23 cellular contexts compared by ENCODE assay signal in the genomic region with DNA sequence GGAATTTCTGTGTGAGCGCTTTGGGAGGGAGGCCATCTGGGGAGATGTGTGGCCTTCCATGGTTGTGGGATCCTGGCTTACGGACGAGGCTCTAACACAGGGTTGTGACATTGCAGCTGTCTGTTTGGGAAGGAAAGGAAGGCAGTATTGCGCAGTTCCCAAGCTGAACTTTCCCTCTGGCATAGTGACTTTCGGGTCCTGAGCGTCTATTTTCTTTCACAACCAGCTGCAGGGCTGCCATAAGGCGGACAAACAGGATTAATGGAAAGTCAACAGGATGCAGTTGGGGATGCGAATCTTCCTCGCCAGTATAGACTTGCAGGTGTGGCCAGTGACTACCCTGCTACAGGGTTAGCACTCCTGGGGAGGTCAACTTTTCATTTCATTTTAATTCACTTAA. TPM values are rescaled to one million over a fixed set of nuclear protein-coding genes. Genes with fewer than 3 reads are reported as not detected.
DNase-seq lines count a peak whose midpoint lies in the region; ATAC-seq, FAIRE-seq and TF ChIP-seq lines count a peak whose summit lies in the region.
"Had no signal": no experiment of that assay in that cellular context is flagged by ENCODE, and none has a peak within 500 bp of the region (broad histone marks: within the 10 kb centered on the region; RNA-seq: fewer than 3 reads in every experiment).

No MANE protein-coding gene starts in this region.

- no peaks in the 10 kb centered on the region for H3K4me1 ChIP-seq in IMR-90 (ENCODE audit: control insufficient read depth, insufficient read depth, low read length)
- no peaks in the 10 kb centered on the region for H3K4me1 ChIP-seq in colonic mucosa
- peaks cover 23% of the 10 kb centered on the region for H3K4me1 ChIP-seq in HepG2 (ENCODE audit: insufficient read depth, low read length)
- peaks cover 0 to 32% (median 22%) of the 10 kb centered on the region in 5 donors for H3K4me1 ChIP-seq in subcutaneous abdominal adipose tissue (ENCODE audit: control insufficient read depth in 5 of 5, insufficient read depth in 5 of 5, low read length in 5 of 5)
- H3K4me1 ChIP-seq: right atrium auricular region, spleen had no signal

- WGBS in IMR-90 (ENCODE audit: extremely low coverage in 2 of 2, insufficient read length in 1 of 2), 2 experiments = 81% methylated on average over 3 of the region's 9 CpGs; no CpG with 5 or more reads in 1 of the 2 experiments
- 84% methylated on average over 8 of the region's 9 CpGs for WGBS in HepG2 (ENCODE audit: low lambda C conversion rate)

- H3K9me3 ChIP-seq in IMR-90 (ENCODE audit: control insufficient read depth, insufficient read depth, low read length) (no peaks in the 10 kb centered on the region), colonic mucosa (no peaks in the 10 kb centered on the region), HepG2 (ENCODE audit: low read length) (no peaks in the 10 kb centered on the region), subcutaneous abdominal adipose tissue (ENCODE audit: control insufficient read depth in 5 of 5, low read length in 5 of 5) (no peaks in the 10 kb centered on the region)
- H3K9me3 ChIP-seq: pancreas, right atrium auricular region, spleen, transverse colon had no signal

- H3K9me1 ChIP-seq in IMR-90 (ENCODE audit: insufficient read depth, low read length) = no peaks in the 10 kb centered on the region

- no peak overlapping the region for H2BK5ac ChIP-seq in IMR-90 (ENCODE audit: low read depth, low read length, poor library complexity, severe bottlenecking)

- no peak overlapping the region for H3K4me2 ChIP-seq in IMR-90 (ENCODE audit: low read depth, low read length)
- H3K4me2 ChIP-seq in HepG2 (ENCODE audit: low read depth, low read length) = no peak overlapping the region

- H3K36me3 ChIP-seq in IMR-90 (ENCODE audit: control insufficient read depth, insufficient read depth, low read length) (no peaks in the 10 kb centered on the region), colonic mucosa (no peaks in the 10 kb centered on the region), HepG2 (replicated peaks in 1 of 2; ENCODE audit: control insufficient read depth in 1 of 2, insufficient read depth in 2 of 2, low read length in 2 of 2) (no peaks in the 10 kb centered on the region; a peak in 1 of 5 replicates), subcutaneous abdominal adipose tissue (ENCODE audit: control insufficient read depth in 5 of 5, insufficient read depth in 5 of 5, low read length in 5 of 5) (peaks cover 0 to 3% (median 2%) of the 10 kb centered on the region in 5 donors)
- H3K36me3 ChIP-seq: pancreas, spleen, transverse colon had no signal

- H2AFZ ChIP-seq in IMR-90 (replicated peaks; ENCODE audit: low read length, poor library complexity) (no peak overlapping the region), HepG2 (ENCODE audit: low read length) (no peak overlapping the region)

- no peak overlapping the region for H3K4me3 ChIP-seq in IMR-90 (ENCODE audit: insufficient read depth, low read depth, low read length)
- H3K4me3 ChIP-seq in colonic mucosa = no peak overlapping the region
- no peak overlapping the region for H3K4me3 ChIP-seq in HepG2 (replicated peaks in 1 of 3; ENCODE audit: insufficient read depth in 1 of 3, low read depth in 2 of 3, low read length in 3 of 3)
- H3K4me3 ChIP-seq in subcutaneous abdominal adipose tissue (ENCODE audit: low read depth in 1 of 5, low read length in 5 of 5) = no peak overlapping the region
- H3K4me3 ChIP-seq: dorsolateral prefrontal cortex, pancreas, right atrium auricular region, spleen, transverse colon had no signal

- no peak overlapping the region for H3K9ac ChIP-seq in IMR-90 (ENCODE audit: low read depth, low read length)
- no peak overlapping the region for H3K9ac ChIP-seq in colonic mucosa (ENCODE audit: low read depth in 2 of 2, low read length in 2 of 2)
- H3K9ac ChIP-seq in HepG2 (ENCODE audit: insufficient read depth, low read depth, low read length) = no peak overlapping the region
- no peak overlapping the region for H3K9ac ChIP-seq in subcutaneous abdominal adipose tissue (ENCODE audit: low read length in 5 of 5)

- intact Hi-C loops in IMR-90 (cut with micrococcal nuclease) (no loop called here), colonic mucosa (cut with DNase I) (no loop called here), HepG2 (cut with micrococcal nuclease; ENCODE audit: unreplicated experiment) (no loop called here)

- H3K23ac ChIP-seq in IMR-90 (ENCODE audit: low read depth, low read length) = no peak overlapping the region

- no peaks in the 10 kb centered on the region for H3K79me2 ChIP-seq in HepG2 (ENCODE audit: insufficient read depth, low read length)

- H2BK15ac ChIP-seq in IMR-90 (ENCODE audit: low read depth, low read length) = no peak overlapping the region

- no peak for DNase-seq in IMR-90
- peak; percentile 10 for DNase-seq in colonic mucosa
- DNase-seq in HepG2 (ENCODE audit: low spot score) = no peak
- no peak for DNase-seq in NCI-H1694 treated with DMSO at 0.1 percent for 48 hours (lab: John Stamatoyannopoulos, UW)
- DNase-seq: activated CD4-positive, alpha-beta memory T cell treated with anti-CD3 and anti-CD28 coated beads for 36 hours; activated gamma-delta T cell; Calu3; dorsolateral prefrontal cortex; NCI-H1092 treated with DMSO at 0.1 percent for 48 hours; NCI-H187 treated with DMSO at 0.1 percent for 48 hours; NCI-H2171 treated with DMSO at 0.1 percent for 48 hours; spleen; T-cell; transverse colon had no signal

- no peak overlapping the region for H3K14ac ChIP-seq in IMR-90 (replicated peaks; ENCODE audit: low read depth, low read length)

- POLR2A ChIA-PET in IMR-90 (lab: Charles Lee; ENCODE audit: unreplicated experiment) = no interaction called here
- POLR2A ChIA-PET in HepG2 (lab: Yijun Ruan, JAX) = interaction anchor here (1.0 kb wide), 1 partner anchor 77 kb away, joined by 3 read pairs; a partner anchor contains a TSS

- in situ Hi-C loops in IMR-90 (cut with MboI; ENCODE audit: low sequenced_read_pairs) = no loop called here
- in situ Hi-C loops in HepG2 (cut with HindIII; ENCODE audit: extremely low pct_ligation_motif_present, low pct_unique_long_range_greater_than_20kb) = no loop called here

- H2AK9ac ChIP-seq in IMR-90 (replicated peaks; ENCODE audit: low read depth, low read length, poor library complexity) = peak overlapping the region; percentile 3

- TF ChIP-seq POLR2A in IMR-90 (IDR thresholded peaks at IDR 0.05; ENCODE audit: low read depth, low read length) = no peak
- no peak for TF ChIP-seq POLR2A in HepG2 (IDR thresholded peaks at IDR 0.05; ENCODE audit: insufficient read depth in 1 of 2, low read depth in 2 of 2, low read length in 2 of 2)

- CTCF ChIA-PET in IMR-90 (lab: Yijun Ruan, JAX) = no interaction called here
- CTCF ChIA-PET in HepG2 (lab: Yijun Ruan, JAX; ENCODE audit: low intra/inter-chr PET ratio, low total read pairs) = no interaction called here

- TF ChIP-seq RAD21 in IMR-90 (IDR thresholded peaks at IDR 0.05; ENCODE audit: low read length) = no peak
- TF ChIP-seq RAD21 in HepG2 (CRISPR knock-in tag; IDR thresholded peaks at IDR 0.05) = no peak

- H3K56ac ChIP-seq in IMR-90 (ENCODE audit: extremely low read depth, insufficient read depth, low read length) = no peak overlapping the region

- no peak overlapping the region for H4K91ac ChIP-seq in IMR-90 (ENCODE audit: insufficient read depth, low read depth, low read length)

- no peak for TF ChIP-seq EP300 in HepG2 (IDR thresholded peaks at IDR 0.05; ENCODE audit: low read depth in 2 of 2, low read length in 2 of 2)
- no peak for TF ChIP-seq EP300 in HepG2 (CRISPR knock-in tag; IDR thresholded peaks at IDR 0.05; ENCODE audit: borderline replicate concordance)

- no peak overlapping the region for H4K5ac ChIP-seq in IMR-90 (ENCODE audit: low read depth, low read length)

- TF ChIP-seq CTCF in IMR-90 (conservative IDR thresholded peaks at IDR 0.05; ENCODE audit: low read depth, low read length) (no peak), colonic mucosa (IDR thresholded peaks at IDR 0.05) (no peak), HepG2 (CRISPR knock-in tag; IDR thresholded peaks at IDR 0.05) (no peak)

- H3K27ac ChIP-seq in IMR-90 (ENCODE audit: insufficient read depth, low read length) = no peak overlapping the region
- no peak overlapping the region for H3K27ac ChIP-seq in colonic mucosa
- H3K27ac ChIP-seq in HepG2 (ENCODE audit: extremely low read length, insufficient read depth, low read length) = no peak overlapping the region
- H3K27ac ChIP-seq in subcutaneous abdominal adipose tissue (ENCODE audit: low read depth, low read length) = peak overlapping the region; percentile 18
- H3K27ac ChIP-seq: C4-2B, dorsolateral prefrontal cortex, pancreas, right atrium auricular region, spleen, transverse colon had no signal

- H2BK20ac ChIP-seq in IMR-90 (ENCODE audit: low read depth, low read length) = no peak overlapping the region

- H3K27me3 ChIP-seq in IMR-90 (ENCODE audit: control insufficient read depth, insufficient read depth, low read length) = no peaks in the 10 kb centered on the region
- H3K27me3 ChIP-seq in colonic mucosa = no peaks in the 10 kb centered on the region
- H3K27me3 ChIP-seq in HepG2 (ENCODE audit: control insufficient read depth in 1 of 2, insufficient read depth in 2 of 2, low read length in 2 of 2) = no peaks in the 10 kb centered on the region
- no peaks in the 10 kb centered on the region for H3K27me3 ChIP-seq in subcutaneous abdominal adipose tissue (ENCODE audit: control insufficient read depth in 5 of 5, insufficient read depth in 4 of 5, low read length in 5 of 5)
- H3K27me3 ChIP-seq: dorsolateral prefrontal cortex, pancreas, right atrium auricular region, spleen, transverse colon had no signal

- H3K18ac ChIP-seq in IMR-90 (ENCODE audit: low read depth, low read length) = no peak overlapping the region

- BruUV-seq in IMR-90 (replicated peaks; lab: Mats Ljungman, UMichigan) (no TSS peak), HepG2 (replicated peaks; lab: Mats Ljungman, UMichigan) (no TSS peak)

- dilution Hi-C loops in IMR-90 (cut with HindIII; ENCODE audit: low sequenced_read_pairs, unreplicated experiment) = no loop called here

- H4K8ac ChIP-seq in IMR-90 (ENCODE audit: low read depth in 2 of 2, low read length in 2 of 2) = no peak overlapping the region

- no peak for ATAC-seq in IMR-90 (ENCODE audit: low read depth)
- no peak for ATAC-seq in HepG2
- ATAC-seq in GM21737 (IDR thresholded peaks at IDR 0.05; ENCODE audit: unreplicated experiment) = no peak
- no peak for ATAC-seq in GM18520 (IDR thresholded peaks at IDR 0.05; ENCODE audit: unreplicated experiment)
- ATAC-seq: T-cell had no signal

- no peak overlapping the region for H3K4ac ChIP-seq in IMR-90 (ENCODE audit: low read depth, low read length)

- FAIRE-seq in HepG2 (lab: Jason Lieb, UNC) = no peak
- FAIRE-seq: H54, islet of Langerhans, pancreas had no signal

- H2BK120ac ChIP-seq in IMR-90 (ENCODE audit: low read depth, low read length) = no peak overlapping the region

- no peaks in the 10 kb centered on the region for H3K79me1 ChIP-seq in IMR-90 (ENCODE audit: low read depth in 1 of 2, low read length in 2 of 2)

- no peaks in the 10 kb centered on the region for H4K20me1 ChIP-seq in IMR-90 (ENCODE audit: insufficient read depth, low read length)
- H4K20me1 ChIP-seq in HepG2 (ENCODE audit: insufficient read depth, low read length) = no peaks in the 10 kb centered on the region

- no peak overlapping the region for H2AK5ac ChIP-seq in IMR-90 (ENCODE audit: low read depth, low read length)

RNA-seq across cellular contexts. Expression of a gene that starts 25.9 kb away (rescaled TPM):
- total RNA-seq in IMR-90 (2012; rRNA removed) (481 and 875 TPM in 2 replicates), colonic mucosa (100 to 1,000 TPM; 156 to 341 TPM), HepG2 (2016; rRNA removed; fragmentation: Illumina TruSeq; extraction: Trizol) (708 and 1,053 TPM in 2 replicates)
- polyA plus RNA-seq in IMR-90 (2012; rRNA removed) (308 and 358 TPM in 2 replicates), HepG2 (2011; rRNA removed) (294 and 319 TPM in 2 replicates)
- 108 and 177 TPM in 2 replicates for polyA plus RNA-seq in IMR-90 (2012; cell fraction: cytosol; rRNA removed)
- 87.7 and 227 TPM in 2 replicates for polyA plus RNA-seq in IMR-90 (2012; cell fraction: nucleus; rRNA removed; ENCODE audit: low replicate concordance)
- 114 and 133 TPM in 2 replicates for total RNA-seq in HepG2 (2016; cell fraction: cytosol; rRNA removed; fragmentation: Illumina TruSeq; extraction: Trizol; ENCODE audit: low read depth)
- total RNA-seq in HepG2 (2016; cell fraction: insoluble cytoplasmic fraction; rRNA removed; fragmentation: Illumina TruSeq; extraction: Trizol) = 720 and 1,097 TPM in 2 replicates
- 191 and 222 TPM in 2 replicates for total RNA-seq in HepG2 (2016; cell fraction: membrane; rRNA removed; fragmentation: Illumina TruSeq; extraction: Trizol)
- 268 and 275 TPM in 2 replicates for total RNA-seq in HepG2 (2016; cell fraction: nucleus; rRNA removed; fragmentation: Illumina TruSeq; extraction: Trizol)
- 302 and 393 TPM in 2 replicates for polyA plus RNA-seq in HepG2 (2011; cell fraction: cytosol; rRNA removed)
- 114 and 130 TPM in 2 replicates for polyA plus RNA-seq in HepG2 (2011; cell fraction: nucleus; rRNA removed)
- polyA plus RNA-seq in HepG2 (2012) = 339 and 386 TPM in 2 replicates
- 82.0 and 88.3 TPM in 2 replicates for polyA plus RNA-seq in HepG2 (2016; cell fraction: cytosol; fragmentation: Illumina TruSeq; extraction: Trizol; ENCODE audit: low read depth)
- polyA plus RNA-seq in HepG2 (2016; cell fraction: insoluble cytoplasmic fraction; fragmentation: Illumina TruSeq; extraction: Trizol; ENCODE audit: low read depth) = 785 and 829 TPM in 2 replicates
- 96.5 and 109 TPM in 2 replicates for polyA plus RNA-seq in HepG2 (2016; cell fraction: membrane; fragmentation: Illumina TruSeq; extraction: Trizol; ENCODE audit: low read depth)
- 284 and 310 TPM in 2 replicates for polyA plus RNA-seq in HepG2 (2016; cell fraction: nucleus; fragmentation: Illumina TruSeq; extraction: Trizol; ENCODE audit: insufficient read depth, low read depth)
- 354 and 1,739 TPM in 2 replicates for polyA minus RNA-seq in HepG2 (2011; rRNA and poly(A)+ RNA removed; ENCODE audit: low replicate concordance)
- polyA minus RNA-seq in HepG2 (2011; cell fraction: cytosol; rRNA and poly(A)+ RNA removed) = 264 and 280 TPM in 2 replicates
- polyA minus RNA-seq in HepG2 (2011; cell fraction: nucleus; rRNA and poly(A)+ RNA removed) = 179 and 238 TPM in 2 replicates

RNA-seq across cellular contexts. Expression of a gene that starts 26.3 kb away (rescaled TPM):
- 33.9 and 65.8 TPM in 2 replicates for total RNA-seq in IMR-90 (2012; rRNA removed)
- polyA plus RNA-seq in IMR-90 (2012; rRNA removed) = 17.3 and 29.8 TPM in 2 replicates
- polyA plus RNA-seq in IMR-90 (2012; cell fraction: cytosol; rRNA removed) = 6.3 and 13.7 TPM in 2 replicates
- polyA plus RNA-seq in IMR-90 (2012; cell fraction: nucleus; rRNA removed; ENCODE audit: low replicate concordance) = 7.8 and 33.3 TPM in 2 replicates
- 10 to 100 TPM; 11.9 to 28.4 TPM for total RNA-seq in colonic mucosa
- total RNA-seq in HepG2 (2016; rRNA removed; fragmentation: Illumina TruSeq; extraction: Trizol) = 12.1 and 15.0 TPM in 2 replicates
- 4.0 and 4.9 TPM in 2 replicates for total RNA-seq in HepG2 (2016; cell fraction: cytosol; rRNA removed; fragmentation: Illumina TruSeq; extraction: Trizol; ENCODE audit: low read depth)
- 13.6 and 19.6 TPM in 2 replicates for total RNA-seq in HepG2 (2016; cell fraction: insoluble cytoplasmic fraction; rRNA removed; fragmentation: Illumina TruSeq; extraction: Trizol)
- 4.1 and 5.4 TPM in 2 replicates for total RNA-seq in HepG2 (2016; cell fraction: membrane; rRNA removed; fragmentation: Illumina TruSeq; extraction: Trizol)
- 16.6 and 21.5 TPM in 2 replicates for total RNA-seq in HepG2 (2016; cell fraction: nucleus; rRNA removed; fragmentation: Illumina TruSeq; extraction: Trizol)
- 3.7 and 5.7 TPM in 2 replicates for polyA plus RNA-seq in HepG2 (2011; rRNA removed)
- polyA plus RNA-seq in HepG2 (2011; cell fraction: cytosol; rRNA removed) = 5.1 and 9.0 TPM in 2 replicates
- polyA plus RNA-seq in HepG2 (2011; cell fraction: nucleus; rRNA removed) = 3.9 and 7.9 TPM in 2 replicates
- polyA plus RNA-seq in HepG2 (2012) = 4.2 and 4.3 TPM in 2 replicates
- 1.1 and 1.9 TPM in 2 replicates for polyA plus RNA-seq in HepG2 (2016; cell fraction: cytosol; fragmentation: Illumina TruSeq; extraction: Trizol; ENCODE audit: low read depth)
- polyA plus RNA-seq in HepG2 (2016; cell fraction: insoluble cytoplasmic fraction; fragmentation: Illumina TruSeq; extraction: Trizol; ENCODE audit: low read depth) = 10.6 and 12.7 TPM in 2 replicates
- polyA plus RNA-seq in HepG2 (2016; cell fraction: membrane; fragmentation: Illumina TruSeq; extraction: Trizol; ENCODE audit: low read depth) = 2.4 and 2.7 TPM in 2 replicates
- polyA plus RNA-seq in HepG2 (2016; cell fraction: nucleus; fragmentation: Illumina TruSeq; extraction: Trizol; ENCODE audit: insufficient read depth, low read depth) = 16.2 and 20.4 TPM in 2 replicates
- 5.1 and 23.0 TPM in 2 replicates for polyA minus RNA-seq in HepG2 (2011; rRNA and poly(A)+ RNA removed; ENCODE audit: low replicate concordance)
- polyA minus RNA-seq in HepG2 (2011; cell fraction: cytosol; rRNA and poly(A)+ RNA removed) = 2.2 and 4.3 TPM in 2 replicates
- 17.3 and 18.8 TPM in 2 replicates for polyA minus RNA-seq in HepG2 (2011; cell fraction: nucleus; rRNA and poly(A)+ RNA removed)

RNA-seq across cellular contexts. Expression of a gene that starts 31.7 kb away (rescaled TPM):
- total RNA-seq in IMR-90 (2012; rRNA removed) (5.0 and 5.8 TPM in 2 replicates), colonic mucosa (100 to 1,000 TPM; 123 to 186 TPM), HepG2 (2016; rRNA removed; fragmentation: Illumina TruSeq; extraction: Trizol) (11.5 and 19.6 TPM in 2 replicates)
- polyA plus RNA-seq in IMR-90 (2012; rRNA removed) (25.9 and 26.3 TPM in 2 replicates), HepG2 (2011; rRNA removed) (12.7 and 17.0 TPM in 2 replicates)
- polyA plus RNA-seq in IMR-90 (2012; cell fraction: cytosol; rRNA removed) = 7.6 and 31.9 TPM in 2 replicates
- polyA plus RNA-seq in IMR-90 (2012; cell fraction: nucleus; rRNA removed; ENCODE audit: low replicate concordance) = 6.3 and 8.1 TPM in 2 replicates
- 5.2 TPM in 2 replicates for total RNA-seq in HepG2 (2016; cell fraction: cytosol; rRNA removed; fragmentation: Illumina TruSeq; extraction: Trizol; ENCODE audit: low read depth)
- total RNA-seq in HepG2 (2016; cell fraction: insoluble cytoplasmic fraction; rRNA removed; fragmentation: Illumina TruSeq; extraction: Trizol) = 10.8 and 20.2 TPM in 2 replicates
- total RNA-seq in HepG2 (2016; cell fraction: membrane; rRNA removed; fragmentation: Illumina TruSeq; extraction: Trizol) = 16.6 and 16.8 TPM in 2 replicates
- total RNA-seq in HepG2 (2016; cell fraction: nucleus; rRNA removed; fragmentation: Illumina TruSeq; extraction: Trizol) = 6.0 and 7.0 TPM in 2 replicates
- 17.0 and 27.6 TPM in 2 replicates for polyA plus RNA-seq in HepG2 (2011; cell fraction: cytosol; rRNA removed)
- 4.1 and 7.8 TPM in 2 replicates for polyA plus RNA-seq in HepG2 (2011; cell fraction: nucleus; rRNA removed)
- polyA plus RNA-seq in HepG2 (2012) = 16.9 and 18.5 TPM in 2 replicates
- polyA plus RNA-seq in HepG2 (2016; cell fraction: cytosol; fragmentation: Illumina TruSeq; extraction: Trizol; ENCODE audit: low read depth) = 9.6 and 10.7 TPM in 2 replicates
- polyA plus RNA-seq in HepG2 (2016; cell fraction: insoluble cytoplasmic fraction; fragmentation: Illumina TruSeq; extraction: Trizol; ENCODE audit: low read depth) = 42.7 and 43.4 TPM in 2 replicates
- 22.0 and 22.7 TPM in 2 replicates for polyA plus RNA-seq in HepG2 (2016; cell fraction: membrane; fragmentation: Illumina TruSeq; extraction: Trizol; ENCODE audit: low read depth)
- polyA plus RNA-seq in HepG2 (2016; cell fraction: nucleus; fragmentation: Illumina TruSeq; extraction: Trizol; ENCODE audit: insufficient read depth, low read depth) = 16.1 and 16.6 TPM in 2 replicates
- 30.1 and 125 TPM in 2 replicates for polyA minus RNA-seq in HepG2 (2011; rRNA and poly(A)+ RNA removed; ENCODE audit: low replicate concordance)
- 17.9 and 19.5 TPM in 2 replicates for polyA minus RNA-seq in HepG2 (2011; cell fraction: cytosol; rRNA and poly(A)+ RNA removed)
- 4.9 and 8.1 TPM in 2 replicates for polyA minus RNA-seq in HepG2 (2011; cell fraction: nucleus; rRNA and poly(A)+ RNA removed)
- total RNA-seq: SK-MEL-5 had no signal

Comparison
In these comparisons a context has a peak if more than half of its experiments do, and no peak if none do; other contexts are left out.
1. RNA of a gene that starts 31.7 kb away (total RNA-seq): 123 to 186 TPM in colonic mucosa; 5.2 to 20.2 TPM in HepG2 and 5.0 to 5.8 TPM in IMR-90; every median in the first group is over 4 times any median in the second.